Comparison of ENCODE assay signal across 1 cellular context in genomic region chr1:179877586-179878265, GRCh38.
TF ChIP-seq lines count a peak whose summit lies in the region.

TOR1AIP2 (minus strand) TSS chr1:179877803; CDS start chr1:179852665, 25,138 bp downstream.

TF ChIP-seq in HepG2, 621 proteins besides CTCF, POLR2A, EP300 and RAD21 (continued from another document and continues in another):
- TF ChIP-seq ZNF280D (CRISPR knock-in tag; IDR thresholded peaks at IDR 0.05), result no peak
- 0 out of 2 replicates have a peak, but pooled peaks have one; percentile 37 for TF ChIP-seq DR1 (CRISPR knock-in tag; IDR thresholded peaks at IDR 0.05)
- peak; percentile 51; the same call in 1 of the 2 replicates for TF ChIP-seq KDM2A (CRISPR knock-in tag; IDR thresholded peaks at IDR 0.05; ENCODE audit: borderline replicate concordance, low read depth)
- TF ChIP-seq ZMYM2 (CRISPR knock-in tag; IDR thresholded peaks at IDR 0.05), result no peak
- no peak for TF ChIP-seq ZNF318 (CRISPR knock-in tag; IDR thresholded peaks at IDR 0.05)
- TF ChIP-seq FOXA1 (IDR thresholded peaks at IDR 0.05), result no peak
- no peak for TF ChIP-seq FOXA1 (CRISPR knock-in tag; IDR thresholded peaks at IDR 0.05)
- TF ChIP-seq ZNF503 (CRISPR knock-in tag; IDR thresholded peaks at IDR 0.05), result no peak
- TF ChIP-seq ZNF232 (CRISPR knock-in tag; IDR thresholded peaks at IDR 0.05; ENCODE audit: borderline replicate concordance), result 0 out of 2 replicates have a peak, but pooled peaks have one; percentile 34
- peak; percentile 63; the same call in 1 of the 2 replicates for TF ChIP-seq KLF11 (CRISPR knock-in tag; IDR thresholded peaks at IDR 0.05)
- no peak for TF ChIP-seq MAFK (conservative IDR thresholded peaks at IDR 0.05 in 1 of 2, IDR thresholded peaks at IDR 0.05 in 1 of 2; ENCODE audit: low read length in 2 of 2)
- TF ChIP-seq MXD3 (CRISPR knock-in tag; IDR thresholded peaks at IDR 0.05), result no peak
- no peak for TF ChIP-seq ZSCAN29 (CRISPR knock-in tag; conservative IDR thresholded peaks at IDR 0.05)
- no peak for TF ChIP-seq ZNF556 (CRISPR knock-in tag; IDR thresholded peaks at IDR 0.05; ENCODE audit: borderline replicate concordance)
- peak; percentile 37; the same call in 1 of the 2 replicates for TF ChIP-seq ZHX2 (IDR thresholded peaks at IDR 0.05; ENCODE audit: low read depth)
- no peak for TF ChIP-seq ZHX2 (CRISPR knock-in tag; IDR thresholded peaks at IDR 0.05; ENCODE audit: borderline replicate concordance)
- peak; percentile 50 for TF ChIP-seq ASH2L (IDR thresholded peaks at IDR 0.05; ENCODE audit: insufficient read length, low read depth, low read length)
- TF ChIP-seq ZNF615 (CRISPR knock-in tag; IDR thresholded peaks at IDR 0.05; ENCODE audit: borderline replicate concordance), result no peak
- TF ChIP-seq GPN1 (CRISPR knock-in tag; IDR thresholded peaks at IDR 0.05; ENCODE audit: borderline replicate concordance), result no peak
- no peak for TF ChIP-seq GTF2F1 (IDR thresholded peaks at IDR 0.05; ENCODE audit: low read length)
- no peak for TF ChIP-seq ZNF737 (CRISPR knock-in tag; IDR thresholded peaks at IDR 0.05; ENCODE audit: borderline replicate concordance)
- no peak for TF ChIP-seq ZNF616 (CRISPR knock-in tag; IDR thresholded peaks at IDR 0.05; ENCODE audit: low read depth)
- TF ChIP-seq IKZF5 (CRISPR knock-in tag; IDR thresholded peaks at IDR 0.05), result no peak
- no peak for TF ChIP-seq E2F1 (CRISPR knock-in tag; IDR thresholded peaks at IDR 0.05)
- peak; percentile 77 for TF ChIP-seq SPEN (CRISPR knock-in tag; IDR thresholded peaks at IDR 0.05; ENCODE audit: low read depth)
- peak; percentile 33; the same call in 1 of the 2 replicates for TF ChIP-seq ZNF768 (CRISPR knock-in tag; IDR thresholded peaks at IDR 0.05)
- TF ChIP-seq ZNF235 (CRISPR knock-in tag; IDR thresholded peaks at IDR 0.05; ENCODE audit: borderline replicate concordance), result no peak
- TF ChIP-seq PHF5A (CRISPR knock-in tag; IDR thresholded peaks at IDR 0.05; ENCODE audit: low read depth, unreplicated experiment), result no peak
- TF ChIP-seq ZNF530 (CRISPR knock-in tag; IDR thresholded peaks at IDR 0.05; ENCODE audit: low read depth), result no peak
- TF ChIP-seq ZNF275 (CRISPR knock-in tag; IDR thresholded peaks at IDR 0.05; ENCODE audit: borderline replicate concordance), result no peak
- no peak for TF ChIP-seq BCL6 (CRISPR knock-in tag; IDR thresholded peaks at IDR 0.05)
- no peak for TF ChIP-seq ETV6 (CRISPR knock-in tag; conservative IDR thresholded peaks at IDR 0.05)
